2 cellular contexts compared by ENCODE assay signal in the genomic region with DNA sequence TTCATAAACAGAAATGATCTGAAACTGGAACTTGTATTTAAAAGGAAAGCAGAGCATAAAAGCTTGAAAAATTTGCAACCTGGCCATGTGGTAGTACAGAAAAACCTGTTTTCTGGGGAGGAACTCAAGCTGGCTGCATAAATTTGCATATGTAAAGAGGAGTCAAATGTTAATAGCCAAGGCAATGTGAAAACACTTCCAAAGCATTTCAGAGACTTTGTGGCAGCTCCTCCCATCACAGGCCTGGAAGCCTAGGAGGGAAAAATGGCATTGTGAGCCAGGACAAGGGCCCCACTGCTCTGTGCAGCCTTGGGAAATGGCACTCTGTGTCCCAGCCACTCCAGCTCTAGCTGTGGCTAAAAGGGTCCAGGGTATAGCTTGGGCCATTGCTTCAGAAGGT.
TF ChIP-seq lines count a peak whose summit lies in the region.

No MANE protein-coding gene starts in this region.

TF ChIP-seq in HEK293, 187 proteins besides CTCF, POLR2A, EP300 and RAD21 (continued from another document):
- TF ChIP-seq ZNF585B (tag by site-specific recombination; IDR thresholded peaks at IDR 0.05): peak; percentile 32

TF ChIP-seq in H1, 55 proteins besides CTCF, POLR2A, EP300 and RAD21 (continued from another document):
- TF ChIP-seq POU5F1 (IDR thresholded peaks at IDR 0.05; ENCODE audit: low read depth, low read length) (0 out of 2 replicates have a peak, but pooled peaks have one; percentile 9), CBX5 (IDR thresholded peaks at IDR 0.05; ENCODE audit: low read depth, low read length) (no peak), E2F6 (IDR thresholded peaks at IDR 0.05) (no peak), PHF8 (conservative IDR thresholded peaks at IDR 0.05; ENCODE audit: low read depth, low read length) (no peak), SP1 (IDR thresholded peaks at IDR 0.05; ENCODE audit: low read depth, low read length) (0 out of 2 replicates have a peak, but pooled peaks have one; percentile 19), EGR1 (IDR thresholded peaks at IDR 0.05; ENCODE audit: borderline replicate concordance, low read depth, low read length) (no peak), SIX5 (IDR thresholded peaks at IDR 0.05; ENCODE audit: low read depth, low read length) (no peak), EZH2 (IDR thresholded peaks at IDR 0.05; ENCODE audit: low read depth, low read length, severe bottlenecking) (no peak), FOSL1 (IDR thresholded peaks at IDR 0.05; ENCODE audit: insufficient read depth, low read depth, low read length) (no peak), MAX (IDR thresholded peaks at IDR 0.05) (no peak), ZNF274 (IDR thresholded peaks at IDR 0.05; ENCODE audit: borderline replicate concordance, extremely low read depth, low read length) (no peak), TEAD4 (IDR thresholded peaks at IDR 0.05; ENCODE audit: low read depth, low read length) (no peak), JUND (IDR thresholded peaks at IDR 0.05; ENCODE audit: low read length) (no peak)
